In genomic region chr6:41787219-41787917, GRCh38 we compare ENCODE assay signal across 1 cellular context.
TF ChIP-seq lines count a peak whose summit lies in the region.

Gene TOMM6 (plus strand): TSS chr6:41787694. CDS start chr6:41787698, 4 bp downstream.

TF ChIP-seq in SK-N-SH treated with all-trans-retinoic acid at 6 μM for 48 hours, 23 proteins besides CTCF, POLR2A, EP300 and RAD21 (continued from another document):
- TF ChIP-seq, protein P1, sequence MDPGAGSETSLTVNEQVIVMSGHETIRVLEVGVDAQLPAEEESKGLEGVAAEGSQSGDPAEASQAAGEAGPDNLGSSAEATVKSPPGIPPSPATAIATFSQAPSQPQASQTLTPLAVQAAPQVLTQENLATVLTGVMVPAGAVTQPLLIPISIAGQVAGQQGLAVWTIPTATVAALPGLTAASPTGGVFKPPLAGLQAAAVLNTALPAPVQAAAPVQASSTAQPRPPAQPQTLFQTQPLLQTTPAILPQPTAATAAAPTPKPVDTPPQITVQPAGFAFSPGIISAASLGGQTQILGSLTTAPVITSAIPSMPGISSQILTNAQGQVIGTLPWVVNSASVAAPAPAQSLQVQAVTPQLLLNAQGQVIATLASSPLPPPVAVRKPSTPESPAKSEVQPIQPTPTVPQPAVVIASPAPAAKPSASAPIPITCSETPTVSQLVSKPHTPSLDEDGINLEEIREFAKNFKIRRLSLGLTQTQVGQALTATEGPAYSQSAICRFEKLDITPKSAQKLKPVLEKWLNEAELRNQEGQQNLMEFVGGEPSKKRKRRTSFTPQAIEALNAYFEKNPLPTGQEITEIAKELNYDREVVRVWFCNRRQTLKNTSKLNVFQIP (CRISPR knock-in tag; IDR thresholded peaks at IDR 0.05; ENCODE audit: borderline replicate concordance, low read depth): no peak
- no peak for TF ChIP-seq SNAI2 (CRISPR knock-in tag; IDR thresholded peaks at IDR 0.05)
TF ChIP-seq in SK-N-SH treated with all-trans-retinoic acid at 6 μM for 48 hours: peak in this region for 0.
